ENCODE assay signal across 12 cellular contexts in the genomic region with DNA sequence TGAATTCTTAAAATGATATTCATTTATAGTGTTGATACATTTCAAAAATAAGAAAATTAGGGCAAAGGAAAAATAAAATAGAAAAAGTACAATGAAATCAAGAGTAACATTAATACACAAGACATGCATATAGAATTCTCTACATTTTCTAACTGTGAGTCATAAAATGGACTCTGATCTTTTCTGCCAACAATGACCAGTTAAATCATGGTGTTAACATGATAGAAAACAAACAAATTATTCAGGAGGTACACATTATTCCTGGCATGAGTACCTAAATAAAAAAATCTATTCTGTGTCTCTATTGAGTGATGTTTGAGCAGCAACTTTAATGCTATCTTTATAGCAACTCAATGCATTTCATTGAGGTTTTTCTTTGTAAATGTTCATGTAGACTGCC. TPM values are rescaled to one million over a fixed set of nuclear protein-coding genes. Genes with fewer than 3 reads are reported as not detected.
DNase-seq lines count a peak whose midpoint lies in the region; FAIRE-seq and TF ChIP-seq lines count a peak whose summit lies in the region.
"Not testable (repeated sequence)": the region's sequence is repeated elsewhere in the genome, so short reads cannot be mapped to it uniquely, and the experiment has no call there.
"Had no signal": no experiment of that assay in that cellular context is flagged by ENCODE, and none has a peak within 500 bp of the region (broad histone marks: within the 10 kb centered on the region; RNA-seq: fewer than 3 reads in every experiment).

No MANE protein-coding gene starts in this region.

- H3K79me2 ChIP-seq in hepatocyte: peaks cover 40% of the 10 kb centered on the region

- H3K9me2 ChIP-seq in hepatocyte (replicated peaks; ENCODE audit: insufficient read depth): not testable (repeated sequence)

- in situ Hi-C loops in ACHN (cut with HindIII; ENCODE audit: low pct_ligation_motif_present, low pct_unique_long_range_greater_than_20kb, low sequenced_read_pairs); astrocyte of the spinal cord (cut with HindIII; ENCODE audit: low sequenced_read_pairs): not testable (repeated sequence)

- not testable (repeated sequence) for H2AFZ ChIP-seq in hepatocyte

- peak; percentile 92 for FAIRE-seq in RCC 7860 (lab: Jason Lieb, UNC)

- not testable (repeated sequence) for H3K4me3 ChIP-seq in astrocyte of the spinal cord (ENCODE audit: low read depth, low read length); hepatocyte; retinal pigment epithelial cell (ENCODE audit: low read length)

- not testable (repeated sequence) for H3K27me3 ChIP-seq in hepatocyte

- H4K20me1 ChIP-seq in hepatocyte (ENCODE audit: insufficient read depth, poor library complexity, severe bottlenecking): not testable (repeated sequence)

- TF ChIP-seq CTCF in astrocyte of the spinal cord (IDR thresholded peaks at IDR 0.05; ENCODE audit: low read depth, low read length); hepatocyte (IDR thresholded peaks at IDR 0.05; ENCODE audit: poor library complexity); retinal pigment epithelial cell (conservative IDR thresholded peaks at IDR 0.05; ENCODE audit: low read depth, low read length): not testable (repeated sequence)

- H3K27ac ChIP-seq in epithelial cell of prostate: peak overlapping the region; percentile 55
- not testable (repeated sequence) for H3K27ac ChIP-seq in hepatocyte

- peak; percentile 83 for DNase-seq in ACHN
- peak; percentile 75 for DNase-seq in HCEC 1CT
- DNase-seq in NCI-H2081 (lab: John Stamatoyannopoulos, UW): peak; percentile 23 to 76
- DNase-seq in RCC 7860 (ENCODE audit: low spot score): peak; percentile 59
- DNase-seq in astrocyte of the spinal cord (ENCODE audit: low read depth, low spot score): peak; percentile 53
- not testable (repeated sequence) for DNase-seq in epithelial cell of prostate (ENCODE audit: low read depth, low spot score)
- DNase-seq in hepatocyte (ENCODE audit: low spot score): peak; percentile 6
- peak; percentile 32 for DNase-seq in retinal pigment epithelial cell (ENCODE audit: low read depth)

- not testable (repeated sequence) for H3K9me3 ChIP-seq in hepatocyte (ENCODE audit: low read depth)

- not testable (repeated sequence) for H3K4me2 ChIP-seq in hepatocyte

- H3K36me3 ChIP-seq in hepatocyte (replicated peaks; ENCODE audit: insufficient read depth, low read depth): not testable (repeated sequence)

- not testable (repeated sequence) for H3K4me1 ChIP-seq in hepatocyte (ENCODE audit: insufficient read depth)

RNA-seq across cellular contexts. Expression of a gene that starts 25.6 kb away (rescaled TPM):
- total RNA-seq in hepatocyte: 0.03 TPM in 1 of 2 replicates, not detected in the other
- polyA plus RNA-seq in hepatocyte: 1.1 and 1.5 TPM in 2 replicates
- total RNA-seq: osteocyte, Right ventricle myocardium superior, stomach had no signal

RNA-seq across cellular contexts. Expression of a gene that starts 58.3 kb away (rescaled TPM):
- total RNA-seq in hepatocyte: 0.28 and 0.67 TPM in 2 replicates
- 8.7 and 10.5 TPM in 2 replicates for polyA plus RNA-seq in hepatocyte

RNA-seq across cellular contexts. Expression of a gene that starts 58.4 kb away (rescaled TPM):
- total RNA-seq in hepatocyte: 16.8 and 25.8 TPM in 2 replicates
- polyA plus RNA-seq in hepatocyte: 90.6 and 159 TPM in 2 replicates
- total RNA-seq: A673 had no signal
